ENCODE assay signal across 27 cellular contexts in genomic region chr13:111061338-111062045, GRCh38.
"Had no signal": no experiment of that assay in that cellular context is flagged by ENCODE, and none has a peak within 500 bp of the region (broad histone marks: within the 10 kb centered on the region; RNA-seq: fewer than 3 reads in every experiment).

No MANE protein-coding gene starts in this region.

- FAIRE-seq: kidney had no signal

- DNase-seq: caudate nucleus; cerebellar nuclear complex; cortex of kidney; effector memory CD8-positive, alpha-beta T cell; heart left ventricle; kidney; mesenchymal stem cell; midbrain; nucleus accumbens; ovary; retina; right lobe of liver; spleen; stimulated activated CD4-positive, alpha-beta T cell treated with anti-CD3 and anti-CD28 coated beads, Interleukin-4, amount 100 ng/mL, for 4 hours; upper lobe of right lung; uterus had no signal

- H3K27me3 ChIP-seq: hepatocyte, ovary, right lobe of liver, tibial nerve, upper lobe of right lung, uterus had no signal

- H3K9me3 ChIP-seq: gastroesophageal sphincter, heart left ventricle, ovary, right lobe of liver, spleen, thoracic aorta, tibial nerve, upper lobe of right lung, uterus had no signal

- H3K4me3 ChIP-seq: gastroesophageal sphincter, heart left ventricle, hepatocyte, neural progenitor cell, ovary, right lobe of liver, skin epidermis, spleen, thoracic aorta, tibial nerve, upper lobe of right lung, uterus had no signal

- H3K79me2 ChIP-seq: hepatocyte had no signal

- ATAC-seq: effector memory CD8-positive, alpha-beta T cell; esophagus mucosa; foreskin keratinocyte; gastroesophageal sphincter; heart left ventricle; left lobe of liver; stimulated activated memory B cell treated with anti-CD40 and anti-IgM and Interleukin-4, amounts not matched to agents 10 μg/mL and 1 μg/mL and 100 μg/mL, for 72 hours; upper lobe of right lung had no signal

- H3K9ac ChIP-seq: neural progenitor cell had no signal

- H2AFZ ChIP-seq: hepatocyte, neural progenitor cell had no signal

- H3K4me1 ChIP-seq: foreskin keratinocyte, gastroesophageal sphincter, right lobe of liver, tibial nerve, upper lobe of right lung, uterus had no signal

- H3K36me3 ChIP-seq: gastroesophageal sphincter, heart left ventricle, neural progenitor cell, ovary, right lobe of liver, spleen, thoracic aorta, tibial nerve, upper lobe of right lung, uterus had no signal

- H3K4me2 ChIP-seq: hepatocyte, neural progenitor cell had no signal

- H3K27ac ChIP-seq: epithelial cell of prostate, foreskin keratinocyte, gastroesophageal sphincter, heart left ventricle, hepatocyte, neural progenitor cell, ovary, right lobe of liver, skin epidermis, spleen, thoracic aorta, tibial nerve, upper lobe of right lung, uterus had no signal
